24 cellular contexts compared by ENCODE assay signal in the genomic region with DNA sequence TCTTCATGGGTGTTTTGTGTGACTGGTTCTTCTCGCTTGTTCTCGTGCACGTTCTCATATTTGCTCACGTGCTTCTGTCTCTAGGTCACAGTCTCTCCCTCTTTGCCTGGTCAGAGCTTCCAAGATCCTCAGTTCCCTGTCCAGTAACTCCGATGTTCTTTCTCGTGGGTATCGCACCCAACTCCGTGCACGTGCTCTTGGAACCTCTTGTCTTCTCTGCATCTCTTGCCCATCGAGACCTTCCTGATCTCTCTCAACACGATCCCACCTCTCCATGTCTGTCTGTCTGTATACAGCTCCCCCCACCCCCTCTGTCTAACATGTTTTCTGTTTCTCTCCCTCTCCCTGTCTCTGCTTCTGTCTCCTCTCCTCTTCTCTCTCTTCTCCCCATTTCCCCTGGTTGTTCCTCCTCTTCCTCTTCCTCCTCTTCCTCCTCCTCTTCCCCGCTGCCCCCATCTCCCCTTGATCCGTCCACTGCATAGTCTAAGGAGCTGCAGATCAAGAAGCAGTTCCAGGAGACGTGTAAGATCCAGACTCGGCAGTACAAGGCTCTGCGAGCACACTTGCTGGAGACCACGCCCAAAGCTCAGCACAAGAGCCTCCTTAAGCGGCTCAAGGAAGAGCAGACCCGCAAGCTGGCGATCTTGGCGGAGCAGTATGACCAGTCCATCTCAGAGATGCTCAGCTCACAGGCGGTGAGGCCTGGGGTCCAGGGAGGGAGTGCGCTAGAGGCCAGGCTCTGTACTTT. TPM values are rescaled to one million over a fixed set of nuclear protein-coding genes. Genes with fewer than 3 reads are reported as not detected.
DNase-seq lines count a peak whose midpoint lies in the region; TF ChIP-seq lines count a peak whose summit lies in the region.
"Had no signal": no experiment of that assay in that cellular context is flagged by ENCODE, and none has a peak within 500 bp of the region (broad histone marks: within the 10 kb centered on the region; RNA-seq: fewer than 3 reads in every experiment).

No MANE protein-coding gene starts in this region.

- intact Hi-C loops in CD4-positive, alpha-beta memory T cell (cut with micrococcal nuclease) = no loop called here
- intact Hi-C loops in posterior vena cava (cut with DNase I) = no loop called here

- 91 to 92% methylated on average over 23 of the region's 23 CpGs for WGBS in GM23248 (ENCODE audit: low coverage in 1 of 2, low lambda C conversion rate in 2 of 2, missing lambda C conversion rate in 2 of 2), 2 experiments

- no peaks in the 10 kb centered on the region for H3K9me3 ChIP-seq in CD4-positive, alpha-beta memory T cell (ENCODE audit: control insufficient read depth in 1 of 2, low read length in 2 of 2)
- H3K9me3 ChIP-seq in HEK293 (ENCODE audit: control insufficient read depth, insufficient read depth, low read depth, low read length) = no peaks in the 10 kb centered on the region
- H3K9me3 ChIP-seq in effector memory CD4-positive, alpha-beta T cell (ENCODE audit: control insufficient read depth, low read length) = no peaks in the 10 kb centered on the region
- H3K9me3 ChIP-seq in GM23248 (ENCODE audit: low read depth) = no peaks in the 10 kb centered on the region
- H3K9me3 ChIP-seq: neutrophil had no signal

- TF ChIP-seq CTCF in HEK293 (tag by site-specific recombination; IDR thresholded peaks at IDR 0.05) (no peak), glutamatergic neuron (IDR thresholded peaks at IDR 0.05; ENCODE audit: partially characterized antibody, unreplicated experiment) (no peak)

- DNase-seq in CD4-positive, alpha-beta memory T cell = no peak
- no peak for DNase-seq in glutamatergic neuron
- peak; percentile 52 for DNase-seq in posterior vena cava (ENCODE audit: low spot score)
- no peak for DNase-seq in AML-193 (lab: John Stamatoyannopoulos, UW)
- no peak for DNase-seq in NCI-H1436 (lab: John Stamatoyannopoulos, UW)
- DNase-seq in effector memory CD4-positive, alpha-beta T cell = no peak
- DNase-seq in GM23248 = no peak
- DNase-seq: activated B cell treated with CpG ODN at 0.5 μM for 24 hours; activated CD4-positive, alpha-beta T cell treated with anti-CD3 and anti-CD28 coated beads, Interleukin-2, amount 50 U/mL, for 4 hours; activated CD8-positive, alpha-beta memory T cell treated with anti-CD3 and anti-CD28 coated beads, Interleukin-2, amount 50 U/mL, for 48 hours; activated effector memory CD4-positive, alpha-beta T cell treated with Interleukin-2 at 50 U/mL for 16 hours; brain microvascular endothelial cell; CD8-positive, alpha-beta T cell; DMS153; islet precursor cell; NCI-H1105 treated with DMSO at 0.1 percent for 48 hours; NCI-H2081 treated with DMSO at 0.1 percent for 48 hours; NCI-H345; NCI-H774; stimulated activated CD4-positive, alpha-beta T cell treated with anti-CD3 and anti-CD28 coated beads, Interleukin-2, amount 100 ng/mL, for 48 hours; stimulated activated naive CD4-positive, alpha-beta T cell had no signal

- H3K9me2 ChIP-seq in GM23248 (ENCODE audit: insufficient read depth) = no peaks in the 10 kb centered on the region

- peaks cover 3 to 7% (median 5%) of the 10 kb centered on the region in 4 donors for H3K4me1 Mint-ChIP-seq in CD4-positive, alpha-beta memory T cell
- no peaks in the 10 kb centered on the region for H3K4me1 Mint-ChIP-seq in glutamatergic neuron (ENCODE audit: low read depth, unreplicated experiment)

- H3K27ac ChIP-seq in CD4-positive, alpha-beta memory T cell (ENCODE audit: low read depth, low read length) = no peak overlapping the region
- peak overlapping the region; percentile 19; the same call in 1 of the 2 replicates for H3K27ac ChIP-seq in HEK293 (ENCODE audit: extremely low read depth, low read depth, low read length)
- H3K27ac ChIP-seq in effector memory CD4-positive, alpha-beta T cell (ENCODE audit: insufficient read depth, low read length, poor library complexity, severe bottlenecking) = no peak overlapping the region
- no peak overlapping the region for H3K27ac ChIP-seq in GM23248
- H3K27ac ChIP-seq: brain microvascular endothelial cell, neutrophil had no signal

- no peak overlapping the region for H3K9ac ChIP-seq in GM23248

- H3K4me3 ChIP-seq in CD4-positive, alpha-beta memory T cell (ENCODE audit: low read length in 2 of 2) = no peak overlapping the region
- H3K4me3 ChIP-seq in HEK293 (ENCODE audit: low read depth, low read length) (no peak overlapping the region), GM23248 (no peak overlapping the region)
- H3K4me3 ChIP-seq in effector memory CD4-positive, alpha-beta T cell (ENCODE audit: insufficient read depth, low read depth, low read length, poor library complexity, severe bottlenecking) = no peak overlapping the region

- H3K4me3 Mint-ChIP-seq in CD4-positive, alpha-beta memory T cell = no peak overlapping the region
- H3K4me3 Mint-ChIP-seq in glutamatergic neuron (ENCODE audit: unreplicated experiment) = peak overlapping the region; percentile 10
- H3K4me3 Mint-ChIP-seq: activated B cell treated with CpG ODN at 0.5 μM for 24 hours; CD8-positive, alpha-beta T cell had no signal

- H3K36me3 ChIP-seq in CD4-positive, alpha-beta memory T cell (ENCODE audit: insufficient read depth, low read length) = peaks cover 51% of the 10 kb centered on the region
- H3K36me3 ChIP-seq in HEK293 (ENCODE audit: control insufficient read depth in 2 of 2, insufficient read depth in 1 of 2, low read length in 2 of 2) (peaks cover 25 to 100% of the 10 kb centered on the region in 2 experiments), GM23248 (ENCODE audit: low read depth) (peaks cover 14% of the 10 kb centered on the region; the same call in 1 of the 2 replicates)
- H3K36me3 ChIP-seq in effector memory CD4-positive, alpha-beta T cell (ENCODE audit: control insufficient read depth, insufficient read depth, low read length) = peaks cover 83% of the 10 kb centered on the region

- H2AFZ ChIP-seq in GM23248 = no peak overlapping the region

- no peaks in the 10 kb centered on the region for H3K27me3 ChIP-seq in CD4-positive, alpha-beta memory T cell (ENCODE audit: insufficient read depth, low read length)
- H3K27me3 ChIP-seq in effector memory CD4-positive, alpha-beta T cell (replicated peaks; ENCODE audit: control insufficient read depth, insufficient read depth, low read length, poor library complexity, severe bottlenecking) = no peaks in the 10 kb centered on the region
- no peaks in the 10 kb centered on the region for H3K27me3 ChIP-seq in GM23248 (replicated peaks; ENCODE audit: insufficient read depth)
- H3K27me3 ChIP-seq: brain microvascular endothelial cell, neutrophil had no signal

- in situ Hi-C loops in GM23248 (cut with MboI) = no loop called here

- POLR2A ChIA-PET in CD4-positive, alpha-beta memory T cell (lab: Charles Lee; ENCODE audit: partially characterized antibody) = interaction anchor here (1.2 to 2.8 kb wide), 2 partner anchors 16 to 63 kb away, joined by 4 to 10 read pairs; partner anchors contain the start of genes KCTD13 and TAOK2
- POLR2A ChIA-PET in HEK293 (lab: Yijun Ruan, JAX) = interaction anchor here (1.0 to 2.9 kb wide), 4 partner anchors 11 to 64 kb away, joined by 3 to 7 read pairs (median 4); partner anchors contain the start of genes KCTD13 and TMEM219

- no peak overlapping the region for H3K4me2 ChIP-seq in GM23248 (ENCODE audit: unreplicated experiment)

- H3K27me3 Mint-ChIP-seq in CD4-positive, alpha-beta memory T cell = no peaks in the 10 kb centered on the region
- H3K27me3 Mint-ChIP-seq in glutamatergic neuron (ENCODE audit: unreplicated experiment) = peaks cover 20% of the 10 kb centered on the region
- H3K27me3 Mint-ChIP-seq: activated B cell treated with CpG ODN at 0.5 μM for 24 hours had no signal

- H3K79me2 ChIP-seq in GM23248 (ENCODE audit: insufficient read depth) = 0 out of 2 replicates have a peak, but pooled peaks cover 6% of the 10 kb centered on the region

- peaks cover 5% of the 10 kb centered on the region for H3K4me1 ChIP-seq in CD4-positive, alpha-beta memory T cell (ENCODE audit: insufficient read depth, low read length)
- H3K4me1 ChIP-seq in HEK293 (ENCODE audit: control insufficient read depth, insufficient read depth, low read length) (no peaks in the 10 kb centered on the region), GM23248 (ENCODE audit: insufficient read depth) (peaks cover 3% of the 10 kb centered on the region)
- H3K4me1 ChIP-seq in effector memory CD4-positive, alpha-beta T cell (ENCODE audit: control insufficient read depth, insufficient read depth, low read length, poor library complexity, severe bottlenecking) = no peaks in the 10 kb centered on the region

- peaks cover 46 to 61% of the 10 kb centered on the region in 2 donors for H3K36me3 Mint-ChIP-seq in CD4-positive, alpha-beta memory T cell
- H3K36me3 Mint-ChIP-seq in glutamatergic neuron (ENCODE audit: unreplicated experiment) = peaks cover 9% of the 10 kb centered on the region

- CTCF ChIA-PET in CD4-positive, alpha-beta memory T cell (lab: Charles Lee; ENCODE audit: partially characterized antibody) = interaction anchor here (0.8 to 1.1 kb wide), 3 partner anchors 11 to 297 kb away, joined by 3 read pairs; no protein-coding TSS in a partner anchor
- CTCF ChIA-PET in HEK293 (lab: Yijun Ruan, JAX) = interaction anchor here (0.5 to 1.8 kb wide), 7 partner anchors 13 to 420 kb away, joined by 3 to 6 read pairs (median 3); no protein-coding TSS in a partner anchor

- H3K27ac Mint-ChIP-seq in CD4-positive, alpha-beta memory T cell = peak overlapping the region in 4 of 7 donors; percentile 2 to 72 (median 41)
- peak overlapping the region; percentile 64 for H3K27ac Mint-ChIP-seq in glutamatergic neuron (ENCODE audit: unreplicated experiment)
- H3K27ac Mint-ChIP-seq: activated B cell treated with CpG ODN at 0.5 μM for 24 hours; CD8-positive, alpha-beta T cell had no signal

- H3K9me3 Mint-ChIP-seq in CD4-positive, alpha-beta memory T cell = peaks cover 0 to 2% (median 0%) of the 10 kb centered on the region in 8 donors
- H3K9me3 Mint-ChIP-seq in glutamatergic neuron (ENCODE audit: unreplicated experiment) = peaks cover 7% of the 10 kb centered on the region
- H3K9me3 Mint-ChIP-seq: activated B cell treated with CpG ODN at 0.5 μM for 24 hours; CD8-positive, alpha-beta T cell had no signal

- no peaks in the 10 kb centered on the region for H4K20me1 ChIP-seq in GM23248 (ENCODE audit: insufficient read depth)

- H3F3A ChIP-seq in GM23248 (ENCODE audit: insufficient read depth) = peaks cover 16% of the 10 kb centered on the region

RNA-seq across cellular contexts. Expression of gene HIRIP3, which starts 6.1 kb away (rescaled TPM):
- total RNA-seq in CD4-positive, alpha-beta memory T cell = 10 to 100 TPM; 19.2 to 19.7 TPM
- 10 to 100 TPM; 21.4 to 26.0 TPM for polyA plus RNA-seq in CD4-positive, alpha-beta memory T cell
- 12.2 TPM for total RNA-seq in glutamatergic neuron (ENCODE audit: unreplicated experiment)
- total RNA-seq in posterior vena cava = 10 to 100 TPM; 12.1 to 14.2 TPM
- total RNA-seq in GM23248 (2014; rRNA removed; shearing (Covaris generic)) = 3.2 and 3.9 TPM in 2 replicates
- 11.9 and 14.0 TPM in 2 replicates for polyA plus RNA-seq in GM23248 (2016; fragmentation: Nextera tagmentation; extraction: Ambion mirVana)

RNA-seq across cellular contexts. Expression of gene INO80E, which starts 6.8 kb away (rescaled TPM):
- 100 to 1,000 TPM; 124 to 126 TPM for total RNA-seq in CD4-positive, alpha-beta memory T cell
- polyA plus RNA-seq in CD4-positive, alpha-beta memory T cell = 1 to 10 TPM; 6.7 to 7.3 TPM
- total RNA-seq in glutamatergic neuron (ENCODE audit: unreplicated experiment) (71.4 TPM), posterior vena cava (10 to 100 TPM; 42.2 to 46.0 TPM)
- total RNA-seq in GM23248 (2014; rRNA removed; shearing (Covaris generic)) = 51.1 and 111 TPM in 2 replicates
- polyA plus RNA-seq in GM23248 (2016; fragmentation: Nextera tagmentation; extraction: Ambion mirVana) = 32.3 and 35.3 TPM in 2 replicates

RNA-seq across cellular contexts. Expression of gene TAOK2, which starts 15.6 kb away (rescaled TPM):
- 10 to 100 TPM; 53.8 to 56.0 TPM for total RNA-seq in CD4-positive, alpha-beta memory T cell
- 1 to 10 TPM; 1.7 to 8.2 TPM for polyA plus RNA-seq in CD4-positive, alpha-beta memory T cell
- total RNA-seq in glutamatergic neuron (ENCODE audit: unreplicated experiment) (58.5 TPM), posterior vena cava (10 to 100 TPM; 35.0 to 35.7 TPM)
- total RNA-seq in GM23248 (2014; rRNA removed; shearing (Covaris generic)) = 57.7 and 57.9 TPM in 2 replicates
- 12.5 and 13.6 TPM in 2 replicates for polyA plus RNA-seq in GM23248 (2016; fragmentation: Nextera tagmentation; extraction: Ambion mirVana)

RNA-seq across cellular contexts. Expression of gene DOC2A, which starts 21.5 kb away (rescaled TPM):
- total RNA-seq in CD4-positive, alpha-beta memory T cell = under 1 TPM in 1 of 2 experiments, not detected in 1; 0.80 TPM
- polyA plus RNA-seq in CD4-positive, alpha-beta memory T cell = not detected
- total RNA-seq in glutamatergic neuron (ENCODE audit: unreplicated experiment) (4.2 TPM), posterior vena cava (under 1 TPM; 0.28 to 0.33 TPM)
- not detected in 2 replicates for total RNA-seq in GM23248 (2014; rRNA removed; shearing (Covaris generic))
- polyA plus RNA-seq in GM23248 (2016; fragmentation: Nextera tagmentation; extraction: Ambion mirVana) = not detected in 2 replicates
- total RNA-seq: activated B cell treated with CpG ODN at 0.5 μM for 24 hours; CD8-positive, alpha-beta T cell; G401 had no signal

RNA-seq across cellular contexts. Expression of gene TMEM219, which starts 27.4 kb away (rescaled TPM):
- total RNA-seq in CD4-positive, alpha-beta memory T cell = 100 to 1,000 TPM in 1 of 2 experiments, 10 to 100 TPM in 1; 80.8 to 103 TPM
- polyA plus RNA-seq in CD4-positive, alpha-beta memory T cell = 100 to 1,000 TPM; 209 to 250 TPM
- total RNA-seq in glutamatergic neuron (ENCODE audit: unreplicated experiment) (88.0 TPM), posterior vena cava (10 to 100 TPM; 58.4 to 80.9 TPM)
- total RNA-seq in GM23248 (2014; rRNA removed; shearing (Covaris generic)) = 91.6 and 124 TPM in 2 replicates
- 162 and 166 TPM in 2 replicates for polyA plus RNA-seq in GM23248 (2016; fragmentation: Nextera tagmentation; extraction: Ambion mirVana)
